Comparison of ENCODE assay signal across 32 cellular contexts in genomic region chr10:42878821-42879195, GRCh38.
A peak's percentile ranks its signal among the peaks of the same experiment; 100 is the strongest.
DNase-seq lines count a peak whose midpoint lies in the region; FAIRE-seq and TF ChIP-seq lines count a peak whose summit lies in the region.
"Had no signal": no experiment of that assay in that cellular context is flagged by ENCODE, and none has a peak within 500 bp of the region (broad histone marks: within the 10 kb centered on the region; RNA-seq: fewer than 3 reads in every experiment).

No MANE protein-coding gene starts in this region.

- H3K27me3 ChIP-seq in neuronal stem cell (ENCODE audit: control insufficient read depth in 3 of 3, insufficient read depth in 3 of 3, low read depth in 1 of 3, low read length in 3 of 3): no peaks in the 10 kb centered on the region
- H3K27me3 ChIP-seq in osteoblast (ENCODE audit: insufficient read depth, low read length): no peaks in the 10 kb centered on the region
- H3K27me3 ChIP-seq in vagina: no peaks in the 10 kb centered on the region
- H3K27me3 ChIP-seq: BE2C; BLaER1; BLaER1 treated with 17β-estradiol and CSF1 and Interleukin-3, amounts not matched to agents 10 nM and 100 nM had no signal

- H3K36me3 ChIP-seq in neuronal stem cell (replicated peaks in 1 of 2; ENCODE audit: control insufficient read depth in 2 of 2, insufficient read depth in 2 of 2, low read length in 2 of 2) (no peaks in the 10 kb centered on the region), osteoblast (ENCODE audit: insufficient read depth, low read length) (no peaks in the 10 kb centered on the region), vagina (no peaks in the 10 kb centered on the region)
- H3K36me3 ChIP-seq: BE2C, BLaER1 had no signal

- H4K8ac ChIP-seq in neuronal stem cell (ENCODE audit: low read depth, low read length): no peak overlapping the region

- H3K27ac ChIP-seq in neuronal stem cell (replicated peaks; ENCODE audit: low read length) (no peak overlapping the region), osteoblast (ENCODE audit: low read depth, low read length) (no peak overlapping the region), vagina (no peak overlapping the region)
- H3K27ac ChIP-seq: 22Rv1, A549, C4-2B had no signal

- TF ChIP-seq POLR2A in vagina (IDR thresholded peaks at IDR 0.05): no peak

- H2BK15ac ChIP-seq in neuronal stem cell (ENCODE audit: low read length): no peak overlapping the region

- TF ChIP-seq CTCF in osteoblast (IDR thresholded peaks at IDR 0.05; ENCODE audit: extremely low read depth, low read depth, low read length) (no peak), vagina (IDR thresholded peaks at IDR 0.05) (no peak)

- H4K20me1 ChIP-seq in osteoblast (ENCODE audit: insufficient read depth, low read length): no peaks in the 10 kb centered on the region
- H4K20me1 ChIP-seq: BLaER1; BLaER1 treated with 17β-estradiol and CSF1 and Interleukin-3, amounts not matched to agents 10 nM and 100 nM had no signal

- no peak overlapping the region for H2BK12ac ChIP-seq in neuronal stem cell (ENCODE audit: low read length)

- H3K79me1 ChIP-seq in neuronal stem cell (ENCODE audit: low read depth, low read length): peaks cover 2% of the 10 kb centered on the region

- no peak overlapping the region for H2BK120ac ChIP-seq in neuronal stem cell (ENCODE audit: low read depth, low read length)

- peak overlapping the region; percentile 56 for H2AK5ac ChIP-seq in neuronal stem cell (ENCODE audit: low read depth, low read length)

- FAIRE-seq in urothelium cell line (lab: Jason Lieb, UNC): no peak
- FAIRE-seq: A204.1, A549, D721Med had no signal

- H3K4me3 ChIP-seq in neuronal stem cell (ENCODE audit: low read length in 2 of 2) (no peak overlapping the region), osteoblast (ENCODE audit: insufficient read depth, low read length) (no peak overlapping the region), vagina (no peak overlapping the region)
- H3K4me3 ChIP-seq: A549; BLaER1; BLaER1 treated with 17β-estradiol and CSF1 and Interleukin-3, amounts not matched to agents 10 nM and 100 nM had no signal

- no peak overlapping the region for H3K14ac ChIP-seq in neuronal stem cell (ENCODE audit: low read length)

- WGBS in neuronal stem cell (ENCODE audit: extremely low coverage in 2 of 2, insufficient read length in 2 of 2, insufficient replicate concordance in 1 of 2), 2 donors: no CpG with 5 or more reads among the region's 3 CpGs

- no peak overlapping the region for H3K4ac ChIP-seq in neuronal stem cell (ENCODE audit: low read length)

- no peak overlapping the region for H3K23ac ChIP-seq in neuronal stem cell (ENCODE audit: low read depth, low read length, poor library complexity)

- H3K4me1 ChIP-seq in neuronal stem cell (ENCODE audit: control insufficient read depth in 2 of 2, insufficient read depth in 1 of 2, low read depth in 1 of 2, low read length in 2 of 2): peaks cover 2 to 6% of the 10 kb centered on the region in 2 donors
- no peaks in the 10 kb centered on the region for H3K4me1 ChIP-seq in osteoblast (ENCODE audit: insufficient read depth, low read length)
- peaks cover 16% of the 10 kb centered on the region for H3K4me1 ChIP-seq in vagina
- H3K4me1 ChIP-seq: Caco-2 had no signal

- DNase-seq in neuronal stem cell (ENCODE audit: low spot score): no peak
- peak; percentile 84 for DNase-seq in osteoblast (ENCODE audit: insufficient read length, low spot score, missing footprints)
- peak; percentile 9 to 54 for DNase-seq in vagina (ENCODE audit: extremely low spot score in 2 of 2)
- DNase-seq in urothelium cell line (ENCODE audit: low spot score): no peak
- no peak for DNase-seq in activated effector memory CD4-positive, alpha-beta T cell treated with anti-CD3 and anti-CD28 coated beads, Interleukin-2, amount 50 U/mL, for 16 hours
- no peak for DNase-seq in posterior cingulate gyrus
- DNase-seq: 8988T; ACHN; AML-193; BE2C; C1 segment of cervical spinal cord; Caco-2; Calu3; CD4-positive, alpha-beta memory T cell; CD4-positive, alpha-beta T cell; CD4-positive, CD25-positive, alpha-beta regulatory T cell; CD8-positive, alpha-beta memory T cell; COR-L47; DMS 273 treated with DMSO at 0.1 percent for 48 hours; DMS153; DMS53; DMS79; DMS79 treated with DMSO at 0.1 percent for 48 hours; DND-41; EL had no signal

- H2AFZ ChIP-seq in neuronal stem cell (ENCODE audit: low read length) (no peak overlapping the region), osteoblast (ENCODE audit: low read length) (no peak overlapping the region)

- H3K9me3 ChIP-seq in neuronal stem cell (replicated peaks in 1 of 2; ENCODE audit: control insufficient read depth in 2 of 2, insufficient read depth in 1 of 2, low read depth in 1 of 2, low read length in 2 of 2) (peaks cover 0 to 2% of the 10 kb centered on the region in 2 donors), osteoblast (ENCODE audit: low read depth, low read length) (no peaks in the 10 kb centered on the region), vagina (no peaks in the 10 kb centered on the region)
- H3K9me3 ChIP-seq: A549, BE2C had no signal

- H2BK5ac ChIP-seq in neuronal stem cell (ENCODE audit: low read length): no peak overlapping the region

- intact Hi-C loops in vagina (cut with DNase I) (no loop called here), posterior cingulate gyrus (cut with DNase I) (no loop called here)

- no peak overlapping the region for H3K9ac ChIP-seq in neuronal stem cell (ENCODE audit: low read depth, low read length, poor library complexity)
- H3K9ac ChIP-seq: BLaER1; BLaER1 treated with 17β-estradiol and CSF1 and Interleukin-3, amounts not matched to agents 10 nM and 100 nM had no signal

- no peaks in the 10 kb centered on the region for H3K79me2 ChIP-seq in osteoblast (ENCODE audit: insufficient read depth, low read length)

- H3K4me2 ChIP-seq in neuronal stem cell (ENCODE audit: insufficient read depth, low read length, poor library complexity, severe bottlenecking) (no peak overlapping the region), osteoblast (ENCODE audit: insufficient read depth, low read length) (no peak overlapping the region)
- H3K4me2 ChIP-seq: A549 had no signal

- peak overlapping the region; percentile 46 for H3K18ac ChIP-seq in neuronal stem cell (ENCODE audit: low read length)

- peak overlapping the region; percentile 12 for H4K91ac ChIP-seq in neuronal stem cell (ENCODE audit: low read depth, low read length, poor library complexity)

Comparison
In these comparisons a context has a peak if more than half of its experiments do, and no peak if none do; other contexts are left out.
1. DNase-seq: peak in osteoblast (single experiment) and vagina (2 of 2); none in neuronal stem cell (single experiment), urothelium cell line (single experiment), activated effector memory CD4-positive, alpha-beta T cell treated with anti-CD3 and anti-CD28 coated beads, Interleukin-2, amount 50 U/mL, for 16 hours (single experiment) and posterior cingulate gyrus (0 of 10).